In genomic region chr1:39230261-39231190, GRCh38 we compare ENCODE assay signal across 8 cellular contexts.
DNase-seq lines count a peak whose midpoint lies in the region.

No MANE protein-coding gene starts in this region.

- DNase-seq in activated effector memory CD4-positive, alpha-beta T cell treated with anti-CD3 and anti-CD28 coated beads, Interleukin-2, amount 50 U/mL, for 16 hours: peak; percentile 75
- no peak for DNase-seq in activated effector memory CD4-positive, alpha-beta T cell treated with Interleukin-2 at 50 U/mL for 16 hours
- DNase-seq in Kasumi-1 (lab: John Stamatoyannopoulos, UW) (peak; percentile 74 to 81), kidney glomerular epithelial cell (lab: John Stamatoyannopoulos, UW) (peak; percentile 51), NCI-H82 (lab: John Stamatoyannopoulos, UW) (no peak), KG1 (lab: John Stamatoyannopoulos, UW) (no peak)
- DNase-seq in activated naive CD4-positive, alpha-beta T cell treated with anti-CD3 and anti-CD28 coated beads, Interleukin-2, amount 50 U/mL, for 16 hours: peak; percentile 28

- H3K27me3 Mint-ChIP-seq in stimulated activated naive CD8-positive, alpha-beta T cell treated with anti-CD3 and anti-CD28 coated beads, Interleukin-15, Interleukin-2, amounts not matched to agents 100 ng/mL and 50 ng/mL, for 24 hours: no peaks in the 10 kb centered on the region

- H3K36me3 Mint-ChIP-seq in stimulated activated naive CD8-positive, alpha-beta T cell treated with anti-CD3 and anti-CD28 coated beads, Interleukin-15, Interleukin-2, amounts not matched to agents 100 ng/mL and 50 ng/mL, for 24 hours (ENCODE audit: low read depth): peaks cover 41% of the 10 kb centered on the region

- H3K4me3 Mint-ChIP-seq in stimulated activated naive CD8-positive, alpha-beta T cell treated with anti-CD3 and anti-CD28 coated beads, Interleukin-15, Interleukin-2, amounts not matched to agents 100 ng/mL and 50 ng/mL, for 24 hours: peak overlapping the region; percentile 31

- peak overlapping the region; percentile 81 for H3K27ac Mint-ChIP-seq in stimulated activated naive CD8-positive, alpha-beta T cell treated with anti-CD3 and anti-CD28 coated beads, Interleukin-15, Interleukin-2, amounts not matched to agents 100 ng/mL and 50 ng/mL, for 24 hours

- peaks cover 50% of the 10 kb centered on the region for H3K4me1 Mint-ChIP-seq in stimulated activated naive CD8-positive, alpha-beta T cell treated with anti-CD3 and anti-CD28 coated beads, Interleukin-15, Interleukin-2, amounts not matched to agents 100 ng/mL and 50 ng/mL, for 24 hours (ENCODE audit: low read depth)

- H3K9me3 Mint-ChIP-seq in stimulated activated naive CD8-positive, alpha-beta T cell treated with anti-CD3 and anti-CD28 coated beads, Interleukin-15, Interleukin-2, amounts not matched to agents 100 ng/mL and 50 ng/mL, for 24 hours: no peaks in the 10 kb centered on the region

Comparison
In these comparisons a context has a peak if more than half of its experiments do, and no peak if none do; other contexts are left out.
1. DNase-seq: peak in activated effector memory CD4-positive, alpha-beta T cell treated with anti-CD3 and anti-CD28 coated beads, Interleukin-2, amount 50 U/mL, for 16 hours (single experiment), Kasumi-1 (2 of 2), activated naive CD4-positive, alpha-beta T cell treated with anti-CD3 and anti-CD28 coated beads, Interleukin-2, amount 50 U/mL, for 16 hours (single experiment) and kidney glomerular epithelial cell (single experiment); none in activated effector memory CD4-positive, alpha-beta T cell treated with Interleukin-2 at 50 U/mL for 16 hours (single experiment), NCI-H82 (single experiment) and KG1 (single experiment).